ENCODE assay signal across 17 cellular contexts in genomic region chr20:24501764-24502163, GRCh38. TPM values are rescaled to one million over a fixed set of nuclear protein-coding genes. Genes with fewer than 3 reads are reported as not detected.
"Had no signal": no experiment of that assay in that cellular context is flagged by ENCODE, and none has a peak within 500 bp of the region (broad histone marks: within the 10 kb centered on the region; RNA-seq: fewer than 3 reads in every experiment).

No MANE protein-coding gene starts in this region.

- DNase-seq: activated CD4-positive, alpha-beta T cell treated with anti-CD3 and anti-CD28 coated beads, Interleukin-2, amount 10 ng/mL, durations not matched to agents 24 days and 14 days; activated CD4-positive, CD25-positive, alpha-beta regulatory T cell; activated CD8-positive, alpha-beta T cell treated with anti-CD3 and anti-CD28 coated beads, Interleukin-2, amount 10 ng/mL, durations not matched to agents 7 days and 5 days; activated gamma-delta T cell treated with Interleukin-2 at 50 U/mL for 16 hours; effector CD4-positive, alpha-beta T cell; foreskin melanocyte; left lung; mesendoderm; natural killer cell had no signal

- H3K9me3 ChIP-seq: breast epithelium, left lung, neutrophil, thoracic aorta had no signal

- H3K27ac ChIP-seq: breast epithelium, left lung, neutrophil, thoracic aorta had no signal

- H3K27me3 Mint-ChIP-seq: activated CD4-positive, alpha-beta T cell treated with anti-CD3 and anti-CD28 coated beads, Interleukin-2, amount 10 ng/mL, durations not matched to agents 24 days and 14 days; activated naive CD8-positive, alpha-beta T cell; stimulated activated naive CD8-positive, alpha-beta T cell treated with anti-CD3 and anti-CD28 coated beads, Interleukin-15, Interleukin-2, amounts not matched to agents 100 ng/mL and 50 ng/mL, for 24 hours had no signal

- H3K4me1 Mint-ChIP-seq: activated CD4-positive, alpha-beta T cell treated with anti-CD3 and anti-CD28 coated beads, Interleukin-2, amount 10 ng/mL, durations not matched to agents 24 days and 14 days; natural killer cell had no signal

- H3K36me3 ChIP-seq: breast epithelium, left lung, neutrophil, thoracic aorta had no signal

- H3K9me3 Mint-ChIP-seq: activated CD4-positive, alpha-beta T cell treated with anti-CD3 and anti-CD28 coated beads, Interleukin-2, amount 10 ng/mL, durations not matched to agents 24 days and 14 days; natural killer cell; stimulated activated naive CD8-positive, alpha-beta T cell treated with anti-CD3 and anti-CD28 coated beads, Interleukin-15, Interleukin-2, amounts not matched to agents 100 ng/mL and 50 ng/mL, for 24 hours had no signal

- H3K27ac Mint-ChIP-seq: activated CD4-positive, alpha-beta T cell treated with anti-CD3 and anti-CD28 coated beads, Interleukin-2, amount 10 ng/mL, durations not matched to agents 24 days and 14 days; activated CD8-positive, alpha-beta T cell treated with anti-CD3 and anti-CD28 coated beads, Interleukin-2, amount 10 ng/mL, durations not matched to agents 7 days and 5 days; activated naive CD8-positive, alpha-beta T cell; natural killer cell; stimulated activated naive CD8-positive, alpha-beta T cell treated with anti-CD3 and anti-CD28 coated beads, Interleukin-15, Interleukin-2, amounts not matched to agents 100 ng/mL and 50 ng/mL, for 24 hours had no signal

- H3K4me3 ChIP-seq: breast epithelium, coronary artery, left lung, skin epidermis, thoracic aorta had no signal

- H3K36me3 Mint-ChIP-seq: activated naive CD8-positive, alpha-beta T cell; natural killer cell had no signal

- H3K4me3 Mint-ChIP-seq: activated CD4-positive, alpha-beta T cell treated with anti-CD3 and anti-CD28 coated beads, Interleukin-2, amount 10 ng/mL, durations not matched to agents 24 days and 14 days; activated CD8-positive, alpha-beta T cell treated with anti-CD3 and anti-CD28 coated beads, Interleukin-2, amount 10 ng/mL, durations not matched to agents 7 days and 5 days; activated naive CD8-positive, alpha-beta T cell; natural killer cell; stimulated activated naive CD8-positive, alpha-beta T cell treated with anti-CD3 and anti-CD28 coated beads, Interleukin-15, Interleukin-2, amounts not matched to agents 100 ng/mL and 50 ng/mL, for 24 hours had no signal

- ATAC-seq: activated CD8-positive, alpha-beta T cell treated with anti-CD3 and anti-CD28 coated beads, Interleukin-2, amount 10 ng/mL, durations not matched to agents 7 days and 5 days; natural killer cell had no signal

- H3K4me1 ChIP-seq: breast epithelium, left lung had no signal

- H3K27me3 ChIP-seq: neutrophil had no signal

RNA-seq across cellular contexts. Expression of gene SYNDIG1, which starts 32.3 kb away (rescaled TPM):
- total RNA-seq: activated CD4-positive, alpha-beta T cell treated with anti-CD3 and anti-CD28 coated beads, Interleukin-2, amount 10 ng/mL, durations not matched to agents 24 days and 14 days; activated CD8-positive, alpha-beta T cell treated with anti-CD3 and anti-CD28 coated beads, Interleukin-2, amount 10 ng/mL, durations not matched to agents 7 days and 5 days; endothelial cell of umbilical vein; natural killer cell had no signal
